17 cellular contexts compared by ENCODE assay signal in genomic region chr4:150363721-150364688, GRCh38.
DNase-seq lines count a peak whose midpoint lies in the region; ATAC-seq and TF ChIP-seq lines count a peak whose summit lies in the region.
"Had no signal": no experiment of that assay in that cellular context is flagged by ENCODE, and none has a peak within 500 bp of the region (broad histone marks: within the 10 kb centered on the region; RNA-seq: fewer than 3 reads in every experiment).

No MANE protein-coding gene starts in this region.

- H3K79me1 ChIP-seq in H9 (ENCODE audit: insufficient read depth, low read depth, low read length, poor library complexity, severe bottlenecking) = no peaks in the 10 kb centered on the region

- H4K5ac ChIP-seq in H9 (ENCODE audit: insufficient read length, low read depth, low read length) = no peak overlapping the region

- H2BK20ac ChIP-seq in H9 (ENCODE audit: low read depth, low read length, poor library complexity, severe bottlenecking) = no peak overlapping the region

- no peaks in the 10 kb centered on the region for H3K9me3 Mint-ChIP-seq in H9
- H3K9me3 Mint-ChIP-seq: brain; dendritic cell treated with granulocyte-macrophage colony-stimulating factor and Interleukin-4, amounts not matched to agents 40 ng/mL and 50 ng/mL, for 4 days; T-helper 2 cell treated with Interferon-gamma antibody and Interleukin-4, amounts not matched to agents 5 μg/mL and 100 μg/mL, for 36 hours had no signal

- no peak overlapping the region for H4K8ac ChIP-seq in H9 (replicated peaks; ENCODE audit: insufficient read length, low read depth, low read length)

- no peak overlapping the region for H2BK15ac ChIP-seq in H9 (ENCODE audit: low read depth, low read length)

- no peak overlapping the region for H3K23ac ChIP-seq in H9 (ENCODE audit: insufficient read length, low read depth, low read length)

- H3K27ac ChIP-seq in DND-41 (ENCODE audit: low read length) (no peak overlapping the region), Karpas-422 (ENCODE audit: low read length) (peak overlapping the region; percentile 16; the same call in 1 of the 2 replicates), H9 (ENCODE audit: insufficient read length, low read depth, low read length) (no peak overlapping the region)
- H3K27ac ChIP-seq: parathyroid adenoma, thyroid gland had no signal

- H3K4me3 ChIP-seq in DND-41 (ENCODE audit: low read depth in 1 of 2, low read length in 2 of 2) (no peak overlapping the region), Karpas-422 (ENCODE audit: low read length) (no peak overlapping the region), fibroblast of villous mesenchyme (ENCODE audit: low read depth, low read length) (no peak overlapping the region)
- H3K4me3 ChIP-seq: thyroid gland had no signal

- H2BK12ac ChIP-seq in H9 (ENCODE audit: insufficient read length, low read depth, low read length) = no peak overlapping the region

- H2BK120ac ChIP-seq in H9 (ENCODE audit: low read depth, low read length, poor library complexity, severe bottlenecking) = no peak overlapping the region

- no peak overlapping the region for H3K27ac Mint-ChIP-seq in H9
- H3K27ac Mint-ChIP-seq: dendritic cell treated with granulocyte-macrophage colony-stimulating factor and Interleukin-4, amounts not matched to agents 40 ng/mL and 50 ng/mL, for 4 days; T-helper 2 cell treated with Interferon-gamma antibody and Interleukin-4, amounts not matched to agents 5 μg/mL and 100 μg/mL, for 36 hours had no signal

- no peak overlapping the region for H3T11ph ChIP-seq in H9 (ENCODE audit: low read length)

- H3K9me3 ChIP-seq in DND-41 (ENCODE audit: insufficient read depth, low read length, severe bottlenecking) (no peaks in the 10 kb centered on the region), Karpas-422 (ENCODE audit: low read length) (no peaks in the 10 kb centered on the region), H9 (ENCODE audit: control insufficient read depth, low read depth, low read length) (no peaks in the 10 kb centered on the region)
- H3K9me3 ChIP-seq: Caco-2, thyroid gland had no signal

- no peak for DNase-seq in DND-41
- no peak for DNase-seq in Karpas-422
- DNase-seq in fibroblast of villous mesenchyme (ENCODE audit: low read depth) = peak; percentile 52
- DNase-seq in H9 = no peak
- DNase-seq in stimulated activated CD4-positive, alpha-beta T cell treated with anti-CD3 and anti-CD28 coated beads, Interleukin-2, amount 100 ng/mL, for 48 hours = no peak
- DNase-seq: Caco-2; left ventricle myocardium superior; NCI-H446; SHP77 treated with DMSO at 0.1 percent for 48 hours; stimulated activated CD4-positive, alpha-beta T cell treated with anti-CD3 and anti-CD28 coated beads, Interleukin-4, amount 100 ng/mL, for 4 hours; thyroid gland had no signal

- H3K27me3 Mint-ChIP-seq in H9 (ENCODE audit: low read depth) = peaks cover 17% of the 10 kb centered on the region
- H3K27me3 Mint-ChIP-seq: dendritic cell treated with granulocyte-macrophage colony-stimulating factor and Interleukin-4, amounts not matched to agents 40 ng/mL and 50 ng/mL, for 4 days had no signal

- no peak overlapping the region for H2BK5ac ChIP-seq in H9 (ENCODE audit: insufficient read length, low read length)

- no peak overlapping the region for H4K91ac ChIP-seq in H9 (ENCODE audit: insufficient read length, low read depth, low read length)

- H3K9me2 ChIP-seq in Karpas-422 (replicated peaks; ENCODE audit: insufficient read depth, low read length) = no peaks in the 10 kb centered on the region

- peaks cover 16% of the 10 kb centered on the region in 2 experiments for H3K4me1 Mint-ChIP-seq in H9

- H3K18ac ChIP-seq in H9 (ENCODE audit: insufficient read length, low read depth, low read length) = no peak overlapping the region

- H4K20me1 ChIP-seq in DND-41 (ENCODE audit: insufficient read depth, low read length) (no peaks in the 10 kb centered on the region), Karpas-422 (ENCODE audit: insufficient read depth, low read depth, low read length) (no peaks in the 10 kb centered on the region), H9 (ENCODE audit: control insufficient read depth, insufficient read depth, insufficient read length) (no peaks in the 10 kb centered on the region)

- H3K4me1 ChIP-seq in DND-41 (ENCODE audit: insufficient read depth, low read length) (no peaks in the 10 kb centered on the region), Karpas-422 (ENCODE audit: low read length) (peaks cover 23% of the 10 kb centered on the region), H9 (ENCODE audit: insufficient read depth, low read length) (peaks cover 4% of the 10 kb centered on the region; the same call in 1 of the 2 replicates)
- H3K4me1 ChIP-seq: Caco-2, parathyroid adenoma, thyroid gland had no signal

- no peak overlapping the region for H3K4ac ChIP-seq in H9 (ENCODE audit: low read depth, low read length)

- H3K4me3 Mint-ChIP-seq in H9 = no peak overlapping the region
- H3K4me3 Mint-ChIP-seq: brain; dendritic cell treated with granulocyte-macrophage colony-stimulating factor and Interleukin-4, amounts not matched to agents 40 ng/mL and 50 ng/mL, for 4 days; T-helper 2 cell treated with Interferon-gamma antibody and Interleukin-4, amounts not matched to agents 5 μg/mL and 100 μg/mL, for 36 hours had no signal

- H2AK5ac ChIP-seq in H9 (ENCODE audit: insufficient read length, low read length) = no peak overlapping the region

- H3K27me3 ChIP-seq in DND-41 (ENCODE audit: insufficient read depth, low read length, poor library complexity) = no peaks in the 10 kb centered on the region
- H3K27me3 ChIP-seq in Karpas-422 (ENCODE audit: low read length) = no peaks in the 10 kb centered on the region
- H3K27me3 ChIP-seq in H9 (ENCODE audit: insufficient read depth, low read length) = peaks cover 6% of the 10 kb centered on the region; the same call in 1 of the 2 replicates
- H3K27me3 ChIP-seq: thyroid gland had no signal

- no peak overlapping the region for H3K4me2 ChIP-seq in DND-41 (ENCODE audit: insufficient read depth, low read length)
- peak overlapping the region; percentile 18 for H3K4me2 ChIP-seq in Karpas-422 (ENCODE audit: low read depth, low read length, poor library complexity, severe bottlenecking)
- H3K4me2 ChIP-seq in H9 (ENCODE audit: insufficient read depth, insufficient read length, low read length) = no peak overlapping the region

- no peaks in the 10 kb centered on the region for H3K36me3 ChIP-seq in DND-41 (ENCODE audit: insufficient read depth, low read length)
- no peaks in the 10 kb centered on the region for H3K36me3 ChIP-seq in Karpas-422 (ENCODE audit: insufficient read depth, low read length)
- H3K36me3 ChIP-seq: thyroid gland had no signal

- peak; percentile 40; the same call in 2 of the 3 replicates for ATAC-seq in DND-41 (ENCODE audit: insufficient read depth, low read depth)
- ATAC-seq in GM18519 (IDR thresholded peaks at IDR 0.05; ENCODE audit: low FRiP score, unreplicated experiment) = peak; percentile 29
- ATAC-seq in HG03039 (IDR thresholded peaks at IDR 0.05; ENCODE audit: unreplicated experiment) = no peak
- ATAC-seq: left ventricle myocardium superior had no signal

- H3K79me2 ChIP-seq in DND-41 (ENCODE audit: insufficient read depth, low read length) = no peaks in the 10 kb centered on the region
- no peaks in the 10 kb centered on the region for H3K79me2 ChIP-seq in Karpas-422 (ENCODE audit: low read length)
- H3K79me2 ChIP-seq in H9 (ENCODE audit: insufficient read depth, low read length) = no peaks in the 10 kb centered on the region
- H3K79me2 ChIP-seq: parathyroid adenoma had no signal

- no peak overlapping the region for H3K56ac ChIP-seq in H9 (ENCODE audit: insufficient read length, low read depth, low read length)

- no peaks in the 10 kb centered on the region for H3K36me3 Mint-ChIP-seq in H9 (ENCODE audit: insufficient read depth in 1 of 3, low read depth in 3 of 3)
- H3K36me3 Mint-ChIP-seq: brain had no signal

- H3K14ac ChIP-seq in H9 (ENCODE audit: insufficient read depth, low read length) = no peak overlapping the region

- H2AFZ ChIP-seq in DND-41 (ENCODE audit: low read depth, low read length) = no peak overlapping the region
- H2AFZ ChIP-seq in Karpas-422 (ENCODE audit: low read length) = 0 out of 2 replicates have a peak overlapping the region, but pooled peaks have one; percentile 0
- no peak overlapping the region for H2AFZ ChIP-seq in H9 (ENCODE audit: low read length)
- H2AFZ ChIP-seq: parathyroid adenoma had no signal

- TF ChIP-seq CTCF in DND-41 (IDR thresholded peaks at IDR 0.05; ENCODE audit: borderline replicate concordance, extremely low read depth, low read length, poor library complexity, severe bottlenecking) = no peak
- TF ChIP-seq CTCF in fibroblast of villous mesenchyme (IDR thresholded peaks at IDR 0.05; ENCODE audit: insufficient read depth, low read depth, low read length) = no peak
- TF ChIP-seq CTCF in H9 (conservative IDR thresholded peaks at IDR 0.05) = no peak

- peaks cover 3% of the 10 kb centered on the region for H3K23me2 ChIP-seq in H9 (ENCODE audit: insufficient read length, low read depth, low read length, poor library complexity, severe bottlenecking)

- H3K9ac ChIP-seq in DND-41 (ENCODE audit: low read depth, low read length) (no peak overlapping the region), Karpas-422 (ENCODE audit: low read length) (no peak overlapping the region), H9 (ENCODE audit: extremely low read depth, insufficient read length, low read length) (no peak overlapping the region)
- H3K9ac ChIP-seq: parathyroid adenoma had no signal

- WGBS in H9 (ENCODE audit: extremely low coverage, insufficient read length, low lambda C conversion rate) = no CpG with 5 or more reads among the region's 2 CpGs
